In the genomic region with DNA sequence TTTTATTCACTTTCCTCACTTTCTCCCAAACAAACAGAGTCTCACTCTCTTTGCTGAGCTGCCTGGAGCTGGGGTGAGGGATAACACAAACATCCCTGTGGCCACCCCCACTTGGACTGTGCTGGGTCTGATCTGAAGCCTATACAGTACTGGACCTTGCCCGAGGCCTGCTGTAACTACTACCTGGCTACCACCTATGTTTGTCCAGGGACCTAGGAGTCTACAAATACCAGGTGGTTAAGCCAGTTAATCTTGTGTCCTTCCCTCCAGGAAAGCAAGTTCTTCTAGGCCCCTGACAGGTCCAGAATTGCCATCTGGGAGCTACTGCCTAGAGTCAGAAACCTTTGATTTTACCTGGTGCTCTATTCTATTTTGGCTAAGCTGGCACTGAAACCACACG, we compare ENCODE assay signal across 19 cellular contexts.
A peak's percentile ranks its signal among the peaks of the same experiment; 100 is the strongest.
DNase-seq lines count a peak whose midpoint lies in the region; ATAC-seq and TF ChIP-seq lines count a peak whose summit lies in the region.
"Had no signal": no experiment of that assay in that cellular context is flagged by ENCODE, and none has a peak within 500 bp of the region (broad histone marks: within the 10 kb centered on the region; RNA-seq: fewer than 3 reads in every experiment).

No MANE protein-coding gene starts in this region.

- intact Hi-C loops in left colon (cut with DNase I, micrococcal nuclease) = no loop called here
- intact Hi-C loops in transverse colon (cut with DNase I; ENCODE audit: low total_unique reads) = no loop called here

- peak overlapping the region in 1 of 4 donors; percentile 19 for H3K27ac ChIP-seq in transverse colon
- H3K27ac ChIP-seq: 22Rv1; A549; BLaER1 treated with 17β-estradiol and CSF1 and Interleukin-3, amounts not matched to agents 10 nM and 100 nM; C4-2B had no signal

- in situ Hi-C loops in transverse colon (cut with MboI; ENCODE audit: low pct_ligation_motif_present in 1 of 4, low pct_unique_long_range_greater_than_20kb in 1 of 4, low sequenced_read_pairs in 3 of 4) = loop anchor here in 3 of 4 donors (25.0 kb wide), 5 partner anchors 315 to 865 kb away; no protein-coding TSS in a partner anchor

- DNase-seq in NCI-H82 (lab: John Stamatoyannopoulos, UW) (peak; percentile 5), NCI-H82 treated with DMSO at 0.1 percent for 48 hours (lab: John Stamatoyannopoulos, UW; ENCODE audit: unreplicated experiment) (no peak), ELF-1 (ENCODE audit: low read depth, low spot score) (peak; percentile 3), left colon (peak; percentile 32 to 34), transverse colon (peak; percentile 13), NCI-H146 (lab: John Stamatoyannopoulos, UW) (no peak)
- DNase-seq: AML-193; Caco-2; Calu3; CD4-positive, alpha-beta T cell; CD8-positive, alpha-beta T cell; DMS79 treated with DMSO at 0.1 percent for 48 hours; GDM1 had no signal

- H3K4me1 ChIP-seq in transverse colon = peaks cover 0 to 4% (median 0%) of the 10 kb centered on the region in 4 donors
- H3K4me1 ChIP-seq: A549, Caco-2 had no signal

- WGBS in transverse colon (ENCODE audit: low coverage in 1 of 2), 2 donors = 55% methylated on average over 2 of the region's 2 CpGs; no CpG with 5 or more reads in 1 of the 2 donors

- H3K36me3 ChIP-seq in transverse colon = no peaks in the 10 kb centered on the region
- H3K36me3 ChIP-seq: BLaER1 treated with 17β-estradiol and CSF1 and Interleukin-3, amounts not matched to agents 10 nM and 100 nM had no signal

- TF ChIP-seq CTCF in transverse colon (IDR thresholded peaks at IDR 0.05) = no peak

- TF ChIP-seq EP300 in transverse colon (IDR thresholded peaks at IDR 0.05; ENCODE audit: low read depth) = no peak

- no peak for TF ChIP-seq POLR2A in transverse colon (IDR thresholded peaks at IDR 0.05)

- H3K27me3 ChIP-seq in transverse colon = no peaks in the 10 kb centered on the region

- ATAC-seq in left colon (peak; percentile 69), HG02588 (IDR thresholded peaks at IDR 0.05; ENCODE audit: unreplicated experiment) (no peak)
- ATAC-seq: A549; CD8-positive, alpha-beta T cell; GM12878 had no signal

- no peaks in the 10 kb centered on the region for H3K9me3 ChIP-seq in transverse colon
- H3K9me3 ChIP-seq: A549, Caco-2 had no signal

- H3K4me3 ChIP-seq in transverse colon = no peak overlapping the region
- H3K4me3 ChIP-seq: A549; BLaER1 treated with 17β-estradiol and CSF1 and Interleukin-3, amounts not matched to agents 10 nM and 100 nM; GM12878 had no signal

Comparison
In these comparisons a context has a peak if more than half of its experiments do, and no peak if none do; other contexts are left out.
1. DNase-seq: peak in NCI-H82 (single experiment), ELF-1 (single experiment), left colon (2 of 2) and transverse colon (single experiment); none in NCI-H82 treated with DMSO at 0.1 percent for 48 hours (single experiment) and NCI-H146 (single experiment).